In genomic region chr6:125981566-125982185, GRCh38 we compare ENCODE assay signal across 36 cellular contexts.
"Had no signal": no experiment of that assay in that cellular context is flagged by ENCODE, and none has a peak within 500 bp of the region (broad histone marks: within the 10 kb centered on the region; RNA-seq: fewer than 3 reads in every experiment).

No MANE protein-coding gene starts in this region.

- H3K4me3 ChIP-seq: adrenal gland, ascending aorta, breast epithelium, cardiac muscle cell, colonic mucosa, esophagus squamous epithelium, gastrocnemius medialis, heart left ventricle had no signal

- DNase-seq: activated B cell treated with CpG ODN at 0.5 μM for 24 hours; activated CD4-positive, alpha-beta memory T cell treated with anti-CD3 and anti-CD28 coated beads for 36 hours; activated CD4-positive, alpha-beta T cell treated with anti-CD3 and anti-CD28 coated beads for 48 hours; activated CD8-positive, alpha-beta memory T cell treated with anti-CD3 and anti-CD28 coated beads, Interleukin-2, amount 10 ng/mL, durations not matched to agents 7 days and 5 days; activated CD8-positive, alpha-beta memory T cell treated with anti-CD3 and anti-CD28 coated beads, Interleukin-2, amount 50 U/mL, for 4 hours; activated CD8-positive, alpha-beta T cell treated with anti-CD3 and anti-CD28 coated beads, Interleukin-2, amount 10 ng/mL, durations not matched to agents 7 days and 5 days; activated effector memory CD4-positive, alpha-beta T cell treated with Interleukin-2 at 50 U/mL for 16 hours; activated gamma-delta T cell treated with Interleukin-2 at 50 U/mL for 16 hours; activated naive CD4-positive, alpha-beta T cell treated with anti-CD3 and anti-CD28 coated beads, Interleukin-2, amount 50 U/mL, for 16 hours; activated naive CD4-positive, alpha-beta T cell treated with Interleukin-2 at 50 U/mL for 16 hours; activated T-cell treated with anti-CD3 and anti-CD28 coated beads, Interleukin-2, amount 50 U/mL, for 1 hour; activated T-cell treated with anti-CD3 and anti-CD28 coated beads, Interleukin-2, amount 50 U/mL, for 48 hours; adrenal gland; amygdala; central memory CD4-positive, alpha-beta T cell; cerebellar nuclear complex; colonic mucosa; effector CD8-positive, alpha-beta T cell; esophagus squamous epithelium; foreskin keratinocyte; gastrocnemius medialis; glutamatergic neuron; heart left ventricle; T-helper 1 cell; T-helper 17 cell; T1000; WERI-Rb-1 had no signal

- H3K9me3 Mint-ChIP-seq: activated B cell treated with CpG ODN at 0.5 μM for 24 hours; activated CD4-positive, alpha-beta memory T cell treated with anti-CD3 and anti-CD28 coated beads for 36 hours; activated T-helper 1 cell treated with anti-CD3 and anti-CD28 coated beads, Interleukin-12 subunit alpha, Interleukin-12 subunit beta, Interleukin-2, Interleukin-4 antibody, amounts not matched to agents 30 ng/mL and 10 ng/mL and 1 ng/mL, durations not matched to agents 14 hours and 24 hours and 36 hours; brain; T-helper 2 cell treated with Interferon-gamma antibody and Interleukin-4, amounts not matched to agents 5 μg/mL and 100 μg/mL, for 36 hours had no signal

- ATAC-seq: activated CD4-positive, CD25-positive, alpha-beta regulatory T cell treated with anti-CD3 and anti-CD28 coated beads, Interleukin-2, amount 50 U/mL, for 24 hours; activated CD8-positive, alpha-beta memory T cell treated with anti-CD3 and anti-CD28 coated beads, Interleukin-2, amount 10 ng/mL, durations not matched to agents 7 days and 5 days; activated CD8-positive, alpha-beta T cell treated with anti-CD3 and anti-CD28 coated beads, Interleukin-2, amount 10 ng/mL, durations not matched to agents 7 days and 5 days; foreskin keratinocyte; gastrocnemius medialis; heart left ventricle; T-helper 17 cell had no signal

- H3K27me3 ChIP-seq: adrenal gland, ascending aorta, breast epithelium, cardiac muscle cell, colonic mucosa, esophagus squamous epithelium, foreskin keratinocyte, gastrocnemius medialis, heart left ventricle had no signal

- H3K4me1 Mint-ChIP-seq: activated B cell treated with CpG ODN at 0.5 μM for 24 hours, T-helper 17 cell had no signal

- H3K27ac Mint-ChIP-seq: activated B cell treated with CpG ODN at 0.5 μM for 24 hours; activated CD4-positive, alpha-beta memory T cell treated with anti-CD3 and anti-CD28 coated beads for 36 hours; activated CD8-positive, alpha-beta memory T cell treated with anti-CD3 and anti-CD28 coated beads, Interleukin-2, amount 10 ng/mL, durations not matched to agents 7 days and 5 days; activated CD8-positive, alpha-beta T cell treated with anti-CD3 and anti-CD28 coated beads, Interleukin-2, amount 10 ng/mL, durations not matched to agents 7 days and 5 days; activated naive CD8-positive, alpha-beta T cell; activated T-helper 1 cell treated with anti-CD3 and anti-CD28 coated beads, Interleukin-12 subunit alpha, Interleukin-12 subunit beta, Interleukin-2, Interleukin-4 antibody, amounts not matched to agents 30 ng/mL and 10 ng/mL and 1 ng/mL, durations not matched to agents 14 hours and 24 hours and 36 hours; brain; T-helper 17 cell; T-helper 2 cell treated with Interferon-gamma antibody and Interleukin-4, amounts not matched to agents 5 μg/mL and 100 μg/mL, for 36 hours had no signal

- H3K36me3 Mint-ChIP-seq: activated CD8-positive, alpha-beta memory T cell treated with anti-CD3 and anti-CD28 coated beads, Interleukin-2, amount 10 ng/mL, durations not matched to agents 7 days and 5 days had no signal

- H3K36me3 ChIP-seq: adrenal gland, breast epithelium, cardiac muscle cell, colonic mucosa, gastrocnemius medialis, WERI-Rb-1 had no signal

- H3K27ac ChIP-seq: adrenal gland, ascending aorta, breast epithelium, cardiac muscle cell, colonic mucosa, epithelial cell of prostate, esophagus squamous epithelium, foreskin keratinocyte, gastrocnemius medialis, heart left ventricle, WERI-Rb-1 had no signal

- H3K4me1 ChIP-seq: colonic mucosa, foreskin keratinocyte had no signal

- H3K9me3 ChIP-seq: adrenal gland, ascending aorta, breast epithelium, colonic mucosa, esophagus squamous epithelium, gastrocnemius medialis, heart left ventricle had no signal

- H3K27me3 Mint-ChIP-seq: activated B cell treated with CpG ODN at 0.5 μM for 24 hours; activated CD4-positive, alpha-beta memory T cell treated with anti-CD3 and anti-CD28 coated beads for 36 hours; activated CD8-positive, alpha-beta memory T cell treated with anti-CD3 and anti-CD28 coated beads, Interleukin-2, amount 10 ng/mL, durations not matched to agents 7 days and 5 days; activated naive CD8-positive, alpha-beta T cell; brain; T-helper 17 cell had no signal

- H3K4me3 Mint-ChIP-seq: activated B cell treated with CpG ODN at 0.5 μM for 24 hours; activated CD4-positive, alpha-beta memory T cell treated with anti-CD3 and anti-CD28 coated beads for 36 hours; activated CD8-positive, alpha-beta memory T cell treated with anti-CD3 and anti-CD28 coated beads, Interleukin-2, amount 10 ng/mL, durations not matched to agents 7 days and 5 days; activated CD8-positive, alpha-beta T cell treated with anti-CD3 and anti-CD28 coated beads, Interleukin-2, amount 10 ng/mL, durations not matched to agents 7 days and 5 days; activated naive CD8-positive, alpha-beta T cell; activated T-helper 1 cell treated with anti-CD3 and anti-CD28 coated beads, Interleukin-12 subunit alpha, Interleukin-12 subunit beta, Interleukin-2, Interleukin-4 antibody, amounts not matched to agents 30 ng/mL and 10 ng/mL and 1 ng/mL, durations not matched to agents 14 hours and 24 hours and 36 hours; brain; T-helper 17 cell; T-helper 2 cell treated with Interferon-gamma antibody and Interleukin-4, amounts not matched to agents 5 μg/mL and 100 μg/mL, for 36 hours had no signal
